ENCODE assay signal across 27 cellular contexts in genomic region chr4:24638396-24638875, GRCh38. TPM values are rescaled to one million over a fixed set of nuclear protein-coding genes. Genes with fewer than 3 reads are reported as not detected.
DNase-seq lines count a peak whose midpoint lies in the region; TF ChIP-seq lines count a peak whose summit lies in the region.
"Had no signal": no experiment of that assay in that cellular context is flagged by ENCODE, and none has a peak within 500 bp of the region (broad histone marks: within the 10 kb centered on the region; RNA-seq: fewer than 3 reads in every experiment).

No MANE protein-coding gene starts in this region.

- no peak overlapping the region for H2AFZ ChIP-seq in neural cell (ENCODE audit: low read depth, low read length)

- no peaks in the 10 kb centered on the region for H3K36me3 ChIP-seq in neural cell (ENCODE audit: insufficient read depth, low read length)
- H3K36me3 ChIP-seq: BE2C; BLaER1; BLaER1 treated with 17β-estradiol and CSF1 and Interleukin-3, amounts not matched to agents 10 nM and 100 nM had no signal

- no peaks in the 10 kb centered on the region for H3K79me2 ChIP-seq in neural cell (replicated peaks; ENCODE audit: insufficient read depth, low read length)

- TF ChIP-seq EP300 in neural cell (conservative IDR thresholded peaks at IDR 0.05; ENCODE audit: poor library complexity, severe bottlenecking): peak; percentile 98

- no peak for TF ChIP-seq CTCF in neural cell (IDR thresholded peaks at IDR 0.05; ENCODE audit: poor library complexity, severe bottlenecking)

- no peak for TF ChIP-seq RAD21 in neural cell (conservative IDR thresholded peaks at IDR 0.05)

- H3K4me2 ChIP-seq in neural cell (ENCODE audit: low read length): no peak overlapping the region
- H3K4me2 ChIP-seq: A549, BLaER1 had no signal

- no peaks in the 10 kb centered on the region for H3F3A ChIP-seq in neural cell (ENCODE audit: insufficient read depth, low read length, poor library complexity, severe bottlenecking)

- no peak for DNase-seq in NCI-H2227 (lab: John Stamatoyannopoulos, UW; ENCODE audit: unreplicated experiment)
- DNase-seq: 8988T; ACHN; AML-193; BE2C; C1 segment of cervical spinal cord; Caco-2; Calu3; CD4-positive, alpha-beta memory T cell; CD4-positive, alpha-beta T cell; CD4-positive, CD25-positive, alpha-beta regulatory T cell; CD8-positive, alpha-beta memory T cell; CD8-positive, alpha-beta T cell; COR-L47; DMS 273 treated with DMSO at 0.1 percent for 48 hours; DMS153; DMS53; DMS79; DMS79 treated with DMSO at 0.1 percent for 48 hours; DND-41; EL had no signal

- no peaks in the 10 kb centered on the region for H3K27me3 ChIP-seq in neural cell (ENCODE audit: insufficient read depth, low read depth, low read length)
- H3K27me3 ChIP-seq: BLaER1; BLaER1 treated with 17β-estradiol and CSF1 and Interleukin-3, amounts not matched to agents 10 nM and 100 nM had no signal

- H4K20me1 ChIP-seq in neural cell (ENCODE audit: insufficient read depth): no peaks in the 10 kb centered on the region
- H4K20me1 ChIP-seq: BLaER1; BLaER1 treated with 17β-estradiol and CSF1 and Interleukin-3, amounts not matched to agents 10 nM and 100 nM had no signal

- H3K9me3 ChIP-seq in neural cell (ENCODE audit: low read length): no peaks in the 10 kb centered on the region
- H3K9me3 ChIP-seq: A549; BE2C; BLaER1; BLaER1 treated with 17β-estradiol and CSF1 and Interleukin-3, amounts not matched to agents 10 nM and 100 nM; Caco-2 had no signal

- no peaks in the 10 kb centered on the region for H3K9me2 ChIP-seq in neural cell (ENCODE audit: insufficient read depth, low read length)

- H3K4me3 ChIP-seq in neural cell (ENCODE audit: low read length): no peak overlapping the region
- H3K4me3 ChIP-seq: A549; BLaER1; BLaER1 treated with 17β-estradiol and CSF1 and Interleukin-3, amounts not matched to agents 10 nM and 100 nM had no signal

- no peak overlapping the region for H3K9ac ChIP-seq in neural cell (ENCODE audit: low read length)
- H3K9ac ChIP-seq: BLaER1; BLaER1 treated with 17β-estradiol and CSF1 and Interleukin-3, amounts not matched to agents 10 nM and 100 nM had no signal

- no peak overlapping the region for H3K27ac ChIP-seq in neural cell (ENCODE audit: low read length)
- H3K27ac ChIP-seq: 22Rv1; A549; BLaER1; BLaER1 treated with 17β-estradiol and CSF1 and Interleukin-3, amounts not matched to agents 10 nM and 100 nM; C4-2B had no signal

TF ChIP-seq in neural cell, 6 proteins besides CTCF, POLR2A, EP300 and RAD21:
- TF ChIP-seq MXI1 (conservative IDR thresholded peaks at IDR 0.05; ENCODE audit: poor library complexity, severe bottlenecking) (no peak), TAF1 (IDR thresholded peaks at IDR 0.05; ENCODE audit: low read depth) (no peak), POLR2AphosphoS5 (IDR thresholded peaks at IDR 0.05) (peak; percentile 84), REST (IDR thresholded peaks at IDR 0.05; ENCODE audit: borderline replicate concordance) (peak; percentile 99), SMC3 (conservative IDR thresholded peaks at IDR 0.05; ENCODE audit: poor library complexity) (no peak), EZH2 (IDR thresholded peaks at IDR 0.05; ENCODE audit: borderline replicate concordance, insufficient read depth, low read length, poor library complexity, severe bottlenecking) (no peak)

RNA-seq across cellular contexts. Expression of gene DHX15, which starts 54.1 kb away (rescaled TPM):
- 343 and 368 TPM in 2 replicates for polyA plus RNA-seq in neural cell
- polyA minus RNA-seq in neural cell: 329 and 383 TPM in 2 replicates
